10 cellular contexts compared by ENCODE assay signal in the genomic region with DNA sequence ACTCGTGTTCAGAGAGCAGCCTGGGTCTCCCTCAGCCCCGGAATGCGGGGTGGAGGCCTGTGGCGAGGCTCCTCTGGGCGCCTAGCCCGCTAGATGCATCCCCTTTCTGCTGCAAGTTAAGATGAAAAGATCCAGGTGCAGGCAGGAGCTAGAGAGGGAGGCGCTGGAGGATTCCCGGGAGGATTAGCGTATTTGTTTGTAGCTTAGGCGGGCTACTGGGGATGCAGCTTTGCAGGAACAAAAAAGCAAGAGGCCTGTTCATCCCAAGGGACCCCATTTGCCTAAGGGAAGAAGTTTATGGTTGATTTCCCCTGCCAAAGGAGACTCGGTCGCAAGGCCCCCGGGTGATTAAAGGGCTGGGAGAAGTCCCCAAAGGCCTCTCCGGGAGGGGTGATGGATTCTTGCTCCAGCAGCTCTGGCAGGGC. TPM values are rescaled to one million over a fixed set of nuclear protein-coding genes. Genes with fewer than 3 reads are reported as not detected.
DNase-seq lines count a peak whose midpoint lies in the region; ATAC-seq and TF ChIP-seq lines count a peak whose summit lies in the region.
"Had no signal": no experiment of that assay in that cellular context is flagged by ENCODE, and none has a peak within 500 bp of the region (broad histone marks: within the 10 kb centered on the region; RNA-seq: fewer than 3 reads in every experiment).

No MANE protein-coding gene starts in this region.

- peaks cover 44 to 91% (median 77%) of the 10 kb centered on the region in 9 donors for H3K27me3 ChIP-seq in heart left ventricle
- H3K27me3 ChIP-seq in endodermal cell (ENCODE audit: control insufficient read depth, insufficient read depth, low read length, poor library complexity, severe bottlenecking), result peaks cover 22% of the 10 kb centered on the region

- H3K4me1 ChIP-seq in heart left ventricle, result peaks cover 10 to 36% (median 28%) of the 10 kb centered on the region in 12 donors
- H3K4me1 ChIP-seq in endodermal cell (ENCODE audit: control insufficient read depth, insufficient read depth, low read length), result peaks cover 8% of the 10 kb centered on the region

- H3K9ac ChIP-seq in endodermal cell (ENCODE audit: extremely low read depth, low read length, poor library complexity, severe bottlenecking), result peak overlapping the region; percentile 66

- H3K36me3 ChIP-seq in heart left ventricle (no peaks in the 10 kb centered on the region), endodermal cell (ENCODE audit: control insufficient read depth, insufficient read depth, low read length) (peaks cover 25% of the 10 kb centered on the region)

- peak overlapping the region in 6 of 12 donors; percentile 1 to 35 (median 26) for H3K4me3 ChIP-seq in heart left ventricle
- H3K4me3 ChIP-seq in endodermal cell (ENCODE audit: low read length), result peak overlapping the region; percentile 81

- H3K27ac Mint-ChIP-seq in endodermal cell, result no peak overlapping the region
- H3K27ac Mint-ChIP-seq in stimulated activated naive CD8-positive, alpha-beta T cell treated with anti-CD3 and anti-CD28 coated beads, Interleukin-15, amount 100 ng/mL, for 72 hours, result no peak overlapping the region
- H3K27ac Mint-ChIP-seq: activated CD8-positive, alpha-beta T cell treated with anti-CD3 and anti-CD28 coated beads for 36 hours had no signal

- TF ChIP-seq CTCF in heart left ventricle (IDR thresholded peaks at IDR 0.05), result no peak
- no peak for TF ChIP-seq CTCF in endodermal cell (conservative IDR thresholded peaks at IDR 0.05)
- TF ChIP-seq CTCF in omental fat pad (IDR thresholded peaks at IDR 0.05), result no peak

- 1 to 2% (median 1%) methylated on average over 11 to 14 of the region's 14 CpGs for WGBS in heart left ventricle, 4 donors
- 7 to 8% methylated on average over 7 to 14 of the region's 14 CpGs for WGBS in endodermal cell (ENCODE audit: insufficient coverage in 1 of 2, insufficient read length in 1 of 2), 2 experiments

- ATAC-seq in Right ventricle myocardium inferior (no peak), heart left ventricle (no peak), omental fat pad (ENCODE audit: low FRiP score) (no peak), HG03108 (IDR thresholded peaks at IDR 0.05; ENCODE audit: unreplicated experiment) (no peak)
- no peak for ATAC-seq in stimulated activated naive CD8-positive, alpha-beta T cell treated with anti-CD3 and anti-CD28 coated beads, Interleukin-15, amount 100 ng/mL, for 72 hours

- peaks cover 31% of the 10 kb centered on the region for H3K9me3 Mint-ChIP-seq in endodermal cell
- H3K9me3 Mint-ChIP-seq in stimulated activated naive CD8-positive, alpha-beta T cell treated with anti-CD3 and anti-CD28 coated beads, Interleukin-15, amount 100 ng/mL, for 72 hours, result no peaks in the 10 kb centered on the region
- H3K9me3 Mint-ChIP-seq: activated CD8-positive, alpha-beta T cell treated with anti-CD3 and anti-CD28 coated beads for 36 hours had no signal

- peaks cover 61% of the 10 kb centered on the region for H3K27me3 Mint-ChIP-seq in endodermal cell (ENCODE audit: insufficient read depth)
- peaks cover 78% of the 10 kb centered on the region for H3K27me3 Mint-ChIP-seq in stimulated activated naive CD8-positive, alpha-beta T cell treated with anti-CD3 and anti-CD28 coated beads, Interleukin-15, amount 100 ng/mL, for 72 hours

- H3K36me3 Mint-ChIP-seq in endodermal cell (ENCODE audit: low read depth), result peaks cover 30% of the 10 kb centered on the region

- DNase-seq in Right ventricle myocardium inferior (ENCODE audit: missing footprints) (peak; percentile 53), heart left ventricle (no peak), NCI-H748 (lab: John Stamatoyannopoulos, UW; ENCODE audit: unreplicated experiment) (peak; percentile 77), endodermal cell (peak; percentile 82), midbrain (lab: John Stamatoyannopoulos, UW) (no peak), omental fat pad (ENCODE audit: low spot score) (no peak)
- peak in 1 of 2 donors; percentile 17 for DNase-seq in stimulated activated naive CD8-positive, alpha-beta T cell treated with anti-CD3 and anti-CD28 coated beads, Interleukin-15, amount 100 ng/mL, for 72 hours

- H3K4me1 Mint-ChIP-seq in endodermal cell, result peaks cover 4% of the 10 kb centered on the region
- peaks cover 28% of the 10 kb centered on the region for H3K4me1 Mint-ChIP-seq in stimulated activated naive CD8-positive, alpha-beta T cell treated with anti-CD3 and anti-CD28 coated beads, Interleukin-15, amount 100 ng/mL, for 72 hours

- intact Hi-C loops in Right ventricle myocardium inferior (cut with DNase I), result loop anchor here (5.0 kb wide), 1 partner anchor 37 kb away; no protein-coding TSS in a partner anchor
- intact Hi-C loops in heart left ventricle (cut with DNase I), result loop anchor here in 5 of 10 donors (2.0 to 10.0 kb wide), 4 partner anchors 37 to 329 kb away; no protein-coding TSS in a partner anchor

- no peak for TF ChIP-seq POLR2A in heart left ventricle (IDR thresholded peaks at IDR 0.05)

- H3K27ac ChIP-seq in heart left ventricle, result no peak overlapping the region
- H3K27ac ChIP-seq in endodermal cell (ENCODE audit: low read depth, low read length), result peak overlapping the region; percentile 75

- H3K9me3 ChIP-seq in heart left ventricle, result no peaks in the 10 kb centered on the region
- H3K9me3 ChIP-seq in endodermal cell (ENCODE audit: control insufficient read depth, low read length), result peaks cover 16% of the 10 kb centered on the region

- H3K4me3 Mint-ChIP-seq in endodermal cell, result peak overlapping the region; percentile 60
- H3K4me3 Mint-ChIP-seq in stimulated activated naive CD8-positive, alpha-beta T cell treated with anti-CD3 and anti-CD28 coated beads, Interleukin-15, amount 100 ng/mL, for 72 hours, result peak overlapping the region; percentile 50 to 81

RNA-seq across cellular contexts. Expression of gene CCDC177, which starts 0.8 kb away (rescaled TPM):
- not detected for total RNA-seq in Right ventricle myocardium inferior
- not detected for total RNA-seq in heart left ventricle
- polyA plus RNA-seq in heart left ventricle, result under 1 TPM in 1 of 2 donors, not detected in 1; 0.06 TPM
- total RNA-seq in endodermal cell, result 1 to 10 TPM; 4.0 to 5.8 TPM
- 3.3 TPM for polyA plus RNA-seq in endodermal cell (2013, experiment 1 of 2)
- polyA plus RNA-seq in endodermal cell (2013, experiment 2 of 2), result 3.1 TPM
- under 1 TPM in 1 of 4 donors, not detected in 3; 0.09 TPM for total RNA-seq in omental fat pad
- total RNA-seq: activated CD8-positive, alpha-beta T cell treated with anti-CD3 and anti-CD28 coated beads for 36 hours; Daoy had no signal

RNA-seq across cellular contexts. Expression of gene SUSD6, which starts 37.5 kb away (rescaled TPM):
- 22.4 TPM for total RNA-seq in Right ventricle myocardium inferior
- total RNA-seq in heart left ventricle, result 10 to 100 TPM; 17.8 to 49.2 (median 24.8) TPM
- polyA plus RNA-seq in heart left ventricle, result 10 to 100 TPM in 1 of 2 donors, 1 to 10 TPM in 1; 5.8 to 18.7 TPM
- 1 to 10 TPM; 5.7 to 5.9 TPM for total RNA-seq in endodermal cell
- polyA plus RNA-seq in endodermal cell (2013, experiment 1 of 2), result 10.2 TPM
- 8.1 TPM for polyA plus RNA-seq in endodermal cell (2013, experiment 2 of 2)
- total RNA-seq in omental fat pad, result 10 to 100 TPM; 31.1 to 73.3 (median 52.7) TPM

Comparison
In these comparisons a context has a peak if more than half of its experiments do, and no peak if none do; other contexts are left out.
1. DNase-seq: peak in Right ventricle myocardium inferior (single experiment), NCI-H748 (single experiment) and endodermal cell (single experiment); none in heart left ventricle (0 of 5), midbrain (single experiment) and omental fat pad (single experiment).